Comparison of ENCODE assay signal across 1 cellular context in genomic region chr11:57316017-57316416, GRCh38.
TF ChIP-seq lines count a peak whose summit lies in the region.

No MANE protein-coding gene starts in this region.

TF ChIP-seq in GM23338, 12 proteins besides CTCF, POLR2A, EP300 and RAD21 (continued from another document):
- TF ChIP-seq ETS1 (IDR thresholded peaks at IDR 0.05) (no peak), EZH2 (IDR thresholded peaks at IDR 0.05; ENCODE audit: low read depth, unreplicated experiment) (no peak), JUNB (IDR thresholded peaks at IDR 0.05; ENCODE audit: unreplicated experiment) (no peak), EZH2phosphoT487 (IDR thresholded peaks at IDR 0.05; ENCODE audit: unreplicated experiment) (no peak), ZNF114 (CRISPR knock-in tag; IDR thresholded peaks at IDR 0.05) (no peak)
